8 cellular contexts compared by ENCODE assay signal in the genomic region with DNA sequence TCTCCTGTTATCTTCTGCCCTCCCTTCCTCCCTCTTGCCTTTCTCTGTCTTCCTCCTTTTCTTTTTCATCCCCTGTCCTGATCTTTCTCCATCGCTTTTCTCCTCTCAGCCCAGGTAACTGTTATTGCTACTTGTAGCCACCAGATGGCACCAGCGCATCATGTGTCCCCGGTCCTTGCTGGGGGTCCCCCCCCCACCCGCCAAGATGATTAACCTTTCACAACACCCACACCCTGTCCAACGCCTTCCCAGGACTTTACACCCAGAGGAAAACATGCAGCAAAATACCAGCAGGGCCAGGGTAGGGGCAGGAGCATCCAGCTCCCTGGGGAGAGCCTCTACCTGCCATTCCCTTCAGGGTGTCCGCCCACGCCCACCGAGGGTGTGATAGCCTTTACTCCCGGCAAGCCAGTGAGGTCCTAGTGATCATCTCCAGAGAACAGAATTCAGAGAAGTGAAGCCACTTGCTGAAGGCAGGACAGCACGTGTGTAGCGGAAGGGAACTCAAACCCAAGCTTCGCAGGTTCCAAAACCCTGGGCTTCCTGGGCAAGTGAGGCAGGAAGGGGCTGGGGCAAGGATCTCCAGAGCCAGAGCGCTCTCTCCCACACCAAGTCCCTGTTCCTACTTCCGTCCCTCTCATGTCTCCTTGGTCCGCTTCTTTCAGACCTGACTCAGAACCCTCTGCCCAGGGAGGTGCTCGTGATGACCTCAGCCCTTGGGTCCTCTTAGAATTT. TPM values are rescaled to one million over a fixed set of nuclear protein-coding genes. Genes with fewer than 3 reads are reported as not detected.
DNase-seq lines count a peak whose midpoint lies in the region; ATAC-seq and TF ChIP-seq lines count a peak whose summit lies in the region.

No MANE protein-coding gene starts in this region.

- ATAC-seq in activated B cell treated with CpG ODN at 0.5 μM for 24 hours (ENCODE audit: low read depth) (peak; percentile 78), lower lobe of right lung (peak; percentile 57 to 64), GM21447 (IDR thresholded peaks at IDR 0.05; ENCODE audit: unreplicated experiment) (no peak)
- no peak for ATAC-seq in central memory CD8-positive, alpha-beta T cell (replicated peaks; ENCODE audit: extremely low read depth, poor library complexity, severe bottlenecking)

- H3K27ac ChIP-seq in lower lobe of right lung: no peak overlapping the region

- peaks cover 5% of the 10 kb centered on the region for H3K4me1 ChIP-seq in lower lobe of right lung

- no peak overlapping the region for H3K4me3 ChIP-seq in lower lobe of right lung

- H3K36me3 Mint-ChIP-seq in activated B cell treated with CpG ODN at 0.5 μM for 24 hours (ENCODE audit: low read depth): no peaks in the 10 kb centered on the region
- H3K36me3 Mint-ChIP-seq in central memory CD8-positive, alpha-beta T cell (ENCODE audit: insufficient read depth): peaks cover 2% of the 10 kb centered on the region

- H3K27ac Mint-ChIP-seq in activated B cell treated with CpG ODN at 0.5 μM for 24 hours: no peak overlapping the region
- H3K27ac Mint-ChIP-seq in central memory CD8-positive, alpha-beta T cell (ENCODE audit: low read depth): no peak overlapping the region

- H3K36me3 ChIP-seq in lower lobe of right lung: no peaks in the 10 kb centered on the region

- no peaks in the 10 kb centered on the region for H3K9me3 Mint-ChIP-seq in activated B cell treated with CpG ODN at 0.5 μM for 24 hours
- H3K9me3 Mint-ChIP-seq in central memory CD8-positive, alpha-beta T cell: no peaks in the 10 kb centered on the region

- peak; percentile 25 for DNase-seq in DMS79 treated with DMSO at 0.1 percent for 48 hours (lab: John Stamatoyannopoulos, UW)
- no peak for DNase-seq in DMS79 (lab: John Stamatoyannopoulos, UW)
- peak; percentile 41 for DNase-seq in MV-4-11 (lab: John Stamatoyannopoulos, UW)
- peak; percentile 40 for DNase-seq in activated B cell treated with CpG ODN at 0.5 μM for 24 hours
- DNase-seq in central memory CD8-positive, alpha-beta T cell (ENCODE audit: low spot score in 2 of 2): peak; percentile 24 to 37
- no peak for DNase-seq in lower lobe of right lung
- peak; percentile 11 to 31 for DNase-seq in stimulated activated CD8-positive, alpha-beta memory T cell treated with anti-CD3 and anti-CD28 coated beads, Interleukin-2, amount 100 ng/mL, for 1 hour (ENCODE audit: low read depth in 2 of 2)

- no peaks in the 10 kb centered on the region for H3K4me1 Mint-ChIP-seq in activated B cell treated with CpG ODN at 0.5 μM for 24 hours
- peaks cover 6% of the 10 kb centered on the region for H3K4me1 Mint-ChIP-seq in central memory CD8-positive, alpha-beta T cell

- H3K27me3 ChIP-seq in lower lobe of right lung (ENCODE audit: low read depth): peaks cover 17% of the 10 kb centered on the region

- POLR2A ChIA-PET in activated B cell treated with CpG ODN at 0.5 μM for 24 hours (lab: Charles Lee): no interaction called here

- peak; percentile 17 for TF ChIP-seq CTCF in activated B cell treated with CpG ODN at 0.5 μM for 24 hours (IDR thresholded peaks at IDR 0.05)
- peak; percentile 86 for TF ChIP-seq CTCF in lower lobe of right lung (IDR thresholded peaks at IDR 0.05)

- H3K4me3 Mint-ChIP-seq in activated B cell treated with CpG ODN at 0.5 μM for 24 hours: no peak overlapping the region
- H3K4me3 Mint-ChIP-seq in central memory CD8-positive, alpha-beta T cell: no peak overlapping the region

- CTCF ChIA-PET in activated B cell treated with CpG ODN at 0.5 μM for 24 hours (lab: Charles Lee): interaction anchor here (1.0 to 6.4 kb wide), 5 partner anchors 10 to 233 kb away, joined by 3 to 104 read pairs (median 3); a partner anchor contains a TSS

- no peaks in the 10 kb centered on the region for H3K9me3 ChIP-seq in lower lobe of right lung

- peaks cover 30% of the 10 kb centered on the region for H3K27me3 Mint-ChIP-seq in activated B cell treated with CpG ODN at 0.5 μM for 24 hours
- no peaks in the 10 kb centered on the region for H3K27me3 Mint-ChIP-seq in central memory CD8-positive, alpha-beta T cell

- intact Hi-C loops in activated B cell treated with CpG ODN at 0.5 μM for 24 hours (cut with micrococcal nuclease) (loop anchor here (1.0 to 10.0 kb wide), 4 partner anchors 137 to 433 kb away; a partner anchor contains a TSS), lower lobe of right lung (cut with DNase I) (loop anchor here (5.0 kb wide), 1 partner anchor 136 kb away; a partner anchor contains a TSS)

RNA-seq across cellular contexts. Expression of a gene that starts 13.4 kb away (rescaled TPM):
- not detected in 2 replicates for total RNA-seq in activated B cell treated with CpG ODN at 0.5 μM for 24 hours
- total RNA-seq in lower lobe of right lung: not detected

Comparison
In these comparisons a context has a peak if more than half of its experiments do, and no peak if none do; other contexts are left out.
1. DNase-seq: peak in DMS79 treated with DMSO at 0.1 percent for 48 hours (single experiment), MV-4-11 (single experiment), activated B cell treated with CpG ODN at 0.5 μM for 24 hours (single experiment), central memory CD8-positive, alpha-beta T cell (2 of 2) and stimulated activated CD8-positive, alpha-beta memory T cell treated with anti-CD3 and anti-CD28 coated beads, Interleukin-2, amount 100 ng/mL, for 1 hour (2 of 2); none in DMS79 (single experiment) and lower lobe of right lung (single experiment).
2. ATAC-seq: peak in activated B cell treated with CpG ODN at 0.5 μM for 24 hours (single experiment) and lower lobe of right lung (2 of 2); none in central memory CD8-positive, alpha-beta T cell (single experiment) and GM21447 (single experiment).